ENCODE assay signal across 8 cellular contexts in genomic region chr1:161201828-161202712, GRCh38. TPM values are rescaled to one million over a fixed set of nuclear protein-coding genes. Genes with fewer than 3 reads are reported as not detected.
DNase-seq lines count a peak whose midpoint lies in the region; ATAC-seq, FAIRE-seq and TF ChIP-seq lines count a peak whose summit lies in the region.

Gene NDUFS2, plus strand, starts transcription at chr1:161202367. Its CDS starts 19 bp downstream, at chr1:161202386.

- TF ChIP-seq POLR2A in GM19193 (IDR thresholded peaks at IDR 0.05; ENCODE audit: extremely low read depth, insufficient read depth, insufficient read length) = peak; percentile 95

- peaks cover 21% of the 10 kb centered on the region for H3K79me2 ChIP-seq in keratinocyte (ENCODE audit: control insufficient read depth, insufficient read depth, low read length)

- peak within 1 kb of the TSS; percentile 79 for H2AFZ ChIP-seq in keratinocyte (ENCODE audit: control insufficient read depth, low read length)

- H3K36me3 ChIP-seq in BE2C (peaks cover 17% of the 10 kb centered on the region), keratinocyte (ENCODE audit: control insufficient read depth in 2 of 2, extremely low read depth in 1 of 2, insufficient read depth in 2 of 2, low read length in 2 of 2) (peaks cover 9 to 16% of the 10 kb centered on the region in 2 experiments)

- ATAC-seq in HG03439 (IDR thresholded peaks at IDR 0.05; ENCODE audit: unreplicated experiment) = peak; percentile 92

- no peaks in the 10 kb centered on the region for H3K9me1 ChIP-seq in keratinocyte (ENCODE audit: control insufficient read depth, extremely low read depth, insufficient read depth, low read length)

- peak; percentile 98 for DNase-seq in BE2C
- DNase-seq in NCI-H510A (lab: John Stamatoyannopoulos, UW) = peak; percentile 97
- peak; percentile 92 for DNase-seq in activated CD4-positive, alpha-beta T cell treated with anti-CD3 and anti-CD28 coated beads for 1 hour
- DNase-seq in cerebellum (ENCODE audit: low spot score) = peak; percentile 97
- peak; percentile 81 for DNase-seq in keratinocyte (ENCODE audit: low read depth, low spot score)
- peak; percentile 81 to 84 for DNase-seq in stimulated activated CD4-positive, alpha-beta T cell treated with anti-CD3 and anti-CD28 coated beads, Interleukin-15, amount 100 ng/mL, for 1 hour (ENCODE audit: low read depth in 1 of 2, low spot score in 1 of 2)

- TF ChIP-seq CTCF in BE2C (IDR thresholded peaks at IDR 0.05; ENCODE audit: low read depth, low read length) = peak; percentile 48
- peak in 2 of 3 experiments; percentile 29 to 32 for TF ChIP-seq CTCF in keratinocyte (optimal IDR thresholded peaks at IDR 0.05 in 1 of 3, IDR thresholded peaks at IDR 0.05 in 1 of 3, conservative IDR thresholded peaks at IDR 0.05 in 1 of 3; ENCODE audit: extremely low read depth in 1 of 3, insufficient read depth in 2 of 3, low read length in 3 of 3)

- no peaks in the 10 kb centered on the region for H4K20me1 ChIP-seq in keratinocyte (ENCODE audit: control insufficient read depth, extremely low read depth, insufficient read depth, low read length)

- H3K4me1 ChIP-seq in BE2C (peaks cover 33% of the 10 kb centered on the region), keratinocyte (ENCODE audit: control insufficient read depth, extremely low read depth, insufficient read depth, low read length) (peaks cover 47% of the 10 kb centered on the region)

- dilution Hi-C loops in keratinocyte (cut with MboI; ENCODE audit: extremely low pct_ligation_motif_present, low sequenced_read_pairs) = no loop called here

- H3K9ac ChIP-seq in keratinocyte (ENCODE audit: control insufficient read depth, extremely low read depth, insufficient read depth, low read length) = peak within 1 kb of the TSS; percentile 94

- H3K9me3 ChIP-seq in BE2C = no peaks in the 10 kb centered on the region
- no peaks in the 10 kb centered on the region for H3K9me3 ChIP-seq in keratinocyte (ENCODE audit: control insufficient read depth, low read depth, low read length)

- H3K27me3 ChIP-seq in BE2C (no peaks in the 10 kb centered on the region), keratinocyte (ENCODE audit: control insufficient read depth, extremely low read depth, insufficient read depth, low read length) (no peaks in the 10 kb centered on the region)

- FAIRE-seq in keratinocyte (lab: Jason Lieb, UNC) = peak; percentile 74

- peak within 1 kb of the TSS; percentile 67 for H3K4me3 ChIP-seq in BE2C (ENCODE audit: low read depth, low read length)
- peak within 1 kb of the TSS; percentile 76 to 89 (median 78) for H3K4me3 ChIP-seq in keratinocyte (ENCODE audit: control insufficient read depth in 2 of 3, extremely low read depth in 1 of 3, insufficient read depth in 2 of 3, low read depth in 1 of 3, low read length in 3 of 3)

- peak within 1 kb of the TSS; percentile 85 for H3K4me2 ChIP-seq in keratinocyte (ENCODE audit: control insufficient read depth, extremely low read depth, insufficient read depth, low read depth, low read length)

- peak within 1 kb of the TSS; percentile 92 for H3K27ac ChIP-seq in keratinocyte (ENCODE audit: control insufficient read depth, insufficient read depth, low read length)

RNA-seq across cellular contexts. Expression of gene NDUFS2, which starts in this region (rescaled TPM):
- 217 TPM for polyA plus RNA-seq in BE2C (2012; ENCODE audit: insufficient read depth, insufficient read length, low read depth)
- total RNA-seq in cerebellum = 75.0 TPM
- 105 to 136 TPM (median 135 TPM) in 3 replicates for polyA plus RNA-seq in keratinocyte
- polyA plus RNA-seq in keratinocyte (2011; ENCODE audit: low read depth) = 90.2 TPM
- polyA plus RNA-seq in keratinocyte (2011; cell fraction: cytosol; rRNA removed) = 100.0 and 117 TPM in 2 replicates
- 109 and 115 TPM in 2 replicates for polyA plus RNA-seq in keratinocyte (2011; cell fraction: nucleus; rRNA removed)
- polyA plus RNA-seq in keratinocyte (2012; ENCODE audit: low replicate concordance) = 79.8 and 86.9 TPM in 2 replicates
- polyA minus RNA-seq in keratinocyte = 88.1 to 130 TPM (median 111 TPM) in 3 replicates
- 115 TPM for polyA minus RNA-seq in keratinocyte (2011; cell fraction: cytosol; rRNA and poly(A)+ RNA removed)
- 70.5 and 92.9 TPM in 2 replicates for polyA minus RNA-seq in keratinocyte (2011; cell fraction: nucleus; rRNA and poly(A)+ RNA removed)

Comparison
In these comparisons a context has a peak if more than half of its experiments do, and no peak if none do; other contexts are left out.
1. Peak in every context shown above with its lines: DNase-seq, ATAC-seq, H3K4me3 ChIP-seq and H3K27ac ChIP-seq.